In the genomic region with DNA sequence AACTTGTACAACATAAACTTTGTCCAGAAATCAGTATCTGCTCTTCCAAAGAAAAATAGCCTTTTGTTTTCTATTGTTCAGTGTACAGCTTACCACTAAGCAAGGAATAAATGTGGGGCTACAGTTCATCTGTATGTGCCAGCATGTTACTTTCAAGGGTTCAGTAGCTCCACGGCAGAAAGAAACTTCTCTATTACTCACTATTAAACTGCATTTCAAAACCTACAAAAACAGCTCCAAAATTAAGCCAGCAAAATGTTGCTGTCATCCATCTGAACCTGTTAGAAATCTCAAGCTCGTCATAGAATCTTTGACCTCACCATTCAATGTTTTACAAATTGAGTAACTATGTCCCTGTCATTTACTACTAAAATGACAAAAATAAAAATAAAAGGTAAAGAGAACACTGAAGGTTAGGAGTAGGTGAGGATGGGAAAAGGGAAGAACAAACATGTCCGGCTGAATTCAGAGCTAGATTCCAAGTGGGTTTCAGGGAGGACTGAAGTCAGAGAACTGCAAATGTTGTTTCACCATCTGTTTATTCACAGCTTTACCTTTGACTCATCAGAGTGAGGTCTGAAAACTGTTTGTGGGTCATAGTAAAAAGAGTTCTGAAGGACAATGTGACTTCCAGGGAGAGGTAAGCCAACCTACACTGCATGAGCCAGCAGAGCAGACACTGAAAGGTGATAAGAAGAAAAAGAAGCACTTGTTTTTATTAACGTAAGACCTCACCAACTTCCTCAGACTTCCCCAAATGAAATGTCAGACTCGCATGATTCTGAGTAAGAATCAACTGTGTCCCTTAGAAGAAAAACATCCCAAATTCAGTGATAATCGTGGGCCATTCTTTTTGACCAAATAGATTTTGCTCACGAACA, we compare ENCODE assay signal across 8 cellular contexts.
DNase-seq lines count a peak whose midpoint lies in the region; ATAC-seq and TF ChIP-seq lines count a peak whose summit lies in the region.

No MANE protein-coding gene starts in this region.

- peaks cover 12% of the 10 kb centered on the region for H3K4me1 ChIP-seq in PC-9 (replicated peaks; ENCODE audit: insufficient read depth)
- peaks cover 50% of the 10 kb centered on the region for H3K4me1 ChIP-seq in psoas muscle

- no peaks in the 10 kb centered on the region for H3K27me3 Mint-ChIP-seq in effector memory CD8-positive, alpha-beta T cell

- H3K27me3 ChIP-seq in PC-9 (ENCODE audit: insufficient read depth, low read depth) = no peaks in the 10 kb centered on the region
- no peaks in the 10 kb centered on the region for H3K27me3 ChIP-seq in psoas muscle (ENCODE audit: insufficient read depth in 3 of 3, low read length in 2 of 3)

- H2AFZ ChIP-seq in PC-9 = no peak overlapping the region

- H3K9me3 Mint-ChIP-seq in effector memory CD8-positive, alpha-beta T cell = no peaks in the 10 kb centered on the region

- DNase-seq in PC-9 (no peak), psoas muscle (no peak), inferior parietal cortex (ENCODE audit: extremely low spot score) (no peak), DMS114 treated with DMSO at 0.1 percent for 48 hours (lab: John Stamatoyannopoulos, UW; ENCODE audit: unreplicated experiment) (no peak), NCI-H1092 (lab: John Stamatoyannopoulos, UW) (no peak)
- DNase-seq in effector memory CD8-positive, alpha-beta T cell = peak in 1 of 3 experiments; percentile 41

- H3K4me1 Mint-ChIP-seq in effector memory CD8-positive, alpha-beta T cell (ENCODE audit: low read depth in 2 of 2) = peaks cover 53 to 72% of the 10 kb centered on the region in 2 donors

- peak overlapping the region; percentile 1; the same call in 1 of the 2 replicates for H3K27ac ChIP-seq in PC-9
- peak overlapping the region; percentile 48 for H3K27ac ChIP-seq in psoas muscle

- intact Hi-C loops in PC-9 (cut with micrococcal nuclease; ENCODE audit: unreplicated experiment) (no loop called here), psoas muscle (cut with DNase I) (no loop called here)

- H3K79me2 ChIP-seq in PC-9 (ENCODE audit: low read depth) = no peaks in the 10 kb centered on the region

- H3K4me3 ChIP-seq in PC-9 = no peak overlapping the region
- no peak overlapping the region for H3K4me3 ChIP-seq in psoas muscle

- CTCF ChIA-PET in PC-9 (lab: Charles Lee) = interaction anchor here (0.6 to 0.7 kb wide), 4 partner anchors 9 to 414 kb away, joined by 3 read pairs; no protein-coding TSS in a partner anchor

- POLR2A ChIA-PET in PC-9 (lab: Charles Lee; ENCODE audit: unreplicated experiment) = no interaction called here

- WGBS in psoas muscle, 3 donors = 65 to 80% (median 67%) methylated on average over 7 of the region's 7 CpGs

- no peak for TF ChIP-seq CTCF in PC-9 (conservative IDR thresholded peaks at IDR 0.05)
- no peak for TF ChIP-seq CTCF in psoas muscle (IDR thresholded peaks at IDR 0.05)

- H3K4me2 ChIP-seq in PC-9 = peak overlapping the region; percentile 26; the same call in 1 of the 2 replicates

- H3K27ac Mint-ChIP-seq in effector memory CD8-positive, alpha-beta T cell = peak overlapping the region; percentile 96 to 99

- H3K36me3 Mint-ChIP-seq in effector memory CD8-positive, alpha-beta T cell (ENCODE audit: insufficient read depth) = peaks cover 30% of the 10 kb centered on the region

- H3K9me2 ChIP-seq in PC-9 (ENCODE audit: insufficient read depth) = no peaks in the 10 kb centered on the region

- H4K20me1 ChIP-seq in PC-9 (ENCODE audit: insufficient read depth) = no peaks in the 10 kb centered on the region

- no peaks in the 10 kb centered on the region for H3K9me3 ChIP-seq in PC-9 (ENCODE audit: insufficient read depth, low read depth)
- H3K9me3 ChIP-seq in psoas muscle = no peaks in the 10 kb centered on the region

- H3F3A ChIP-seq in PC-9 (ENCODE audit: insufficient read depth, low read depth) = no peaks in the 10 kb centered on the region

- H3K36me3 ChIP-seq in PC-9 (ENCODE audit: low read depth) (no peaks in the 10 kb centered on the region), psoas muscle (ENCODE audit: insufficient read depth in 1 of 2, low read depth in 1 of 2) (no peaks in the 10 kb centered on the region)

- H3K4me3 Mint-ChIP-seq in effector memory CD8-positive, alpha-beta T cell = peak overlapping the region; percentile 87 to 93

- BruUV-seq in PC-9 (replicated peaks; lab: Mats Ljungman, UMichigan) = no TSS peak

- ATAC-seq in GM18520 (IDR thresholded peaks at IDR 0.05; ENCODE audit: unreplicated experiment) = peak; percentile 36
- peak; percentile 74 for ATAC-seq in effector memory CD8-positive, alpha-beta T cell (replicated peaks)
- ATAC-seq in psoas muscle = peak; percentile 86 to 91 (median 90)
- no peak for ATAC-seq in HG02885 (IDR thresholded peaks at IDR 0.05; ENCODE audit: poor library complexity, unreplicated experiment)
